ENCODE assay signal across 32 cellular contexts in the genomic region with DNA sequence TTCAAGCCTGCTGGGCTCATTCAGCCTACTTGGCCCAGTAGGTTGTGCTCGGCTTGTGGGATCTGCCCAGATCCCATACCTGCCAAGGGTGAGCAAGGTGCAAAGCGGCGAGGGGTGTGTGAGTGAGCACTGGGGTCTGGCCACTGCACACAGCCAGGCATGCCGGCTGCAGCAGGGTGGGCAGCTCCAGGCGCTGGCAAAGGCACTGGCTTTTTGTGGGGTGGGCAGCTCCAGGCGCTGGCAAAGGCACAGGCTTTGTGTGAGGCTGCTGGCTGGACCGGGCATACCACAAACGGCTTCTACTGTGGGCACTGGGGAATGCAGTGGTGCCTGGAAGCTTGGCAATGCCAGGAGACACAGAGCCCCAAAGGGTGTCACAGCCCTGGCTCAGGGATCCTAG.
"Had no signal": no experiment of that assay in that cellular context is flagged by ENCODE, and none has a peak within 500 bp of the region (broad histone marks: within the 10 kb centered on the region; RNA-seq: fewer than 3 reads in every experiment).

No MANE protein-coding gene starts in this region.

- DNase-seq: activated B cell treated with CpG ODN at 0.5 μM for 24 hours; activated CD4-positive, alpha-beta memory T cell treated with anti-CD3 and anti-CD28 coated beads for 36 hours; activated CD4-positive, alpha-beta T cell treated with anti-CD3 and anti-CD28 coated beads for 4 hours; activated CD4-positive, alpha-beta T cell treated with anti-CD3 and anti-CD28 coated beads, Interleukin-2, amount 10 ng/mL, durations not matched to agents 24 days and 14 days; activated CD4-positive, alpha-beta T cell treated with anti-CD3 and anti-CD28 coated beads, Interleukin-2, amount 50 U/mL, for 1 hour; activated CD4-positive, alpha-beta T cell treated with anti-CD3 and anti-CD28 coated beads, Interleukin-2, amount 50 U/mL, for 4 hours; activated CD4-positive, CD25-positive, alpha-beta regulatory T cell treated with anti-CD3 and anti-CD28 coated beads, Interleukin-2, amount 50 U/mL, for 72 hours; activated CD8-positive, alpha-beta memory T cell treated with anti-CD3 and anti-CD28 coated beads, Interleukin-2, amount 50 U/mL, for 4 hours; activated CD8-positive, alpha-beta T cell treated with anti-CD3 and anti-CD28 coated beads for 36 hours; activated effector memory CD4-positive, alpha-beta T cell treated with anti-CD3 and anti-CD28 coated beads, Interleukin-2, amount 50 U/mL, for 16 hours; activated gamma-delta T cell treated with Interleukin-2 at 50 U/mL for 16 hours; activated naive CD4-positive, alpha-beta T cell; activated naive CD4-positive, alpha-beta T cell treated with anti-CD3 and anti-CD28 coated beads for 36 hours; activated naive CD4-positive, alpha-beta T cell treated with anti-CD3 and anti-CD28 coated beads, Interleukin-2, amount 50 U/mL, for 16 hours; activated naive CD8-positive, alpha-beta T cell treated with anti-CD3 and anti-CD28 coated beads for 36 hours; activated T-cell treated with anti-CD3 and anti-CD28 coated beads for 4 hours; activated T-cell treated with anti-CD3 and anti-CD28 coated beads, Interleukin-2, amount 50 U/mL, for 1 hour; activated T-cell treated with anti-CD3 and anti-CD28 coated beads, Interleukin-2, amount 50 U/mL, for 4 hours; activated T-cell treated with anti-CD3 and anti-CD28 coated beads, Interleukin-2, amount 50 U/mL, for 72 hours; adrenal gland; amniotic stem cell; body of pancreas; brain microvascular endothelial cell; caudate nucleus; SW 1271; T-helper 1 cell; T-helper 2 cell; T-helper 9 cell had no signal

- H3K4me1 ChIP-seq: breast epithelium had no signal

- H3K36me3 ChIP-seq: adrenal gland, brain microvascular endothelial cell, breast epithelium had no signal

- H3K4me3 ChIP-seq: adrenal gland, body of pancreas, breast epithelium had no signal

- H3K27me3 ChIP-seq: adrenal gland, body of pancreas, brain microvascular endothelial cell, breast epithelium had no signal

- H3K27ac ChIP-seq: adrenal gland, body of pancreas, brain microvascular endothelial cell, breast epithelium, VCaP had no signal

- ATAC-seq: activated CD8-positive, alpha-beta T cell treated with anti-CD3 and anti-CD28 coated beads for 36 hours; activated naive CD4-positive, alpha-beta T cell treated with anti-CD3 and anti-CD28 coated beads, Interleukin-2, amount 50 U/mL, for 72 hours; activated T-cell treated with anti-CD3 and anti-CD28 coated beads, Interleukin-2, amount 50 U/mL, for 4 hours; activated T-cell treated with anti-CD3 and anti-CD28 coated beads, Interleukin-2, amount 50 U/mL, for 72 hours; activated T-helper 17 cell treated with anti-CD3 and anti-CD28 coated beads, Interleukin-2, amount 50 U/mL, for 72 hours; body of pancreas had no signal

- H3K9me3 ChIP-seq: adrenal gland, body of pancreas, breast epithelium had no signal
